8 cellular contexts compared by ENCODE assay signal in the genomic region with DNA sequence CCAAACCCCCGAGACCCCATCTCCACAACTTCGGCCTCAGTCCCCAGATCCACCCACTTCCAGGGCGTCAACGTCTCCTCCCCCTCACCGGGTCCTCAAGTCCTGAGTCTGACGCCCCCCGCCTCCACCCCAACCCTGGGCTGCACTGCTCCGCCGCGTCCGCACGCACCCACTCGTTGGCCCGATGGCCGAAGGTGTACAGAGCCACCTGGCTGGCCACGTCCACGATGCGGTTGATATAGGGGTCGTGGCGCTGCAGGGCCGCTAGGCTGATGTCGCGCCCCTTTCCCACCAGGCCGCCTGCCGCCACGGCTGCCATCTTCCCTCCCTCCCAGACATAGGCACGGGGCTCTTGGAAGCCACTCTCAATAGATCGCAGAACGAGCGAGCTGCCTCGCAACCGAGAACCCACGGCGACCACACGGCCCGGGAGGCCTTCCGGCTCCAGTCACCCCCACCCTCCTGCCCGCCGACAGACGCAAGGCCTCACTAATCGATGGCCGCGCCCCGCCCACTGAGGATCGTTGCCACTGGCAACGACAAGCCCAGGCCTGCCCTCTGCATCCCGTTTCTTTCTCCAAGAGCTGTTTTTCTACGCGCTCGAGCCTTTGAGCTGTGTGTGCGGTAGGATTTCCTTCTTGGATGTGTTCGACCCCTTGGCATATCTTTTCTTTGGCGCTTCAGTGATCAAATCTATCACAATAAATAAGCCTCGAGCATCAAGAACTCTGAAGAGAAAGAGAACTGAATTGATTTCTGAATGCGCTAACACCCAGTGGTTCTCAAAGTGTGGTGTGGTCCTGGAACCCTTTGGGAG. TPM values are rescaled to one million over a fixed set of nuclear protein-coding genes. Genes with fewer than 3 reads are reported as not detected.
DNase-seq lines count a peak whose midpoint lies in the region; ATAC-seq and TF ChIP-seq lines count a peak whose summit lies in the region.

A gene (minus strand): TSS at position 345 of the 817 bp plus-strand sequence. CDS start 26 bp downstream, at position 319.

- in situ Hi-C loops in ACHN (cut with HindIII; ENCODE audit: low pct_ligation_motif_present, low pct_unique_long_range_greater_than_20kb, low sequenced_read_pairs) (no loop called here), mammary epithelial cell (cut with MboI; ENCODE audit: low sequenced_read_pairs in 2 of 2) (no loop called here)

- TF ChIP-seq CTCF in WERI-Rb-1 (IDR thresholded peaks at IDR 0.05; ENCODE audit: low read depth, low read length): no peak
- no peak for TF ChIP-seq CTCF in mammary epithelial cell (conservative IDR thresholded peaks at IDR 0.05 in 1 of 2, IDR thresholded peaks at IDR 0.05 in 1 of 2; ENCODE audit: extremely low read depth in 1 of 2, insufficient read depth in 1 of 2, low read depth in 1 of 2, low read length in 2 of 2)

- H3K4me3 ChIP-seq in WERI-Rb-1 (ENCODE audit: low read depth, low read length) (peak within 1 kb of the TSS; percentile 97), mammary epithelial cell (replicated peaks in 1 of 3; ENCODE audit: insufficient read depth in 1 of 3, low read depth in 2 of 3, low read length in 3 of 3) (peak within 1 kb of the TSS; percentile 55 to 88 (median 71)), iPS-20b (ENCODE audit: low read length) (peak within 1 kb of the TSS; percentile 93), skin epidermis (peak within 1 kb of the TSS; percentile 72 to 96 (median 78))

- H3K4me1 ChIP-seq in mammary epithelial cell (ENCODE audit: insufficient read depth, low read length) (peaks cover 4% of the 10 kb centered on the region), iPS-20b (ENCODE audit: insufficient read depth, low read length) (peaks cover 11% of the 10 kb centered on the region)

- H3K27me3 ChIP-seq in WERI-Rb-1 (ENCODE audit: insufficient read depth, low read depth, severe bottlenecking) (no peaks in the 10 kb centered on the region), mammary epithelial cell (ENCODE audit: insufficient read depth, low read length) (no peaks in the 10 kb centered on the region), iPS-20b (ENCODE audit: insufficient read depth, low read length) (no peaks in the 10 kb centered on the region)

- CTCF ChIA-PET in mammary epithelial cell (lab: Charles Lee; ENCODE audit: low non-redundant PET): interaction anchor here (0.6 kb wide), 1 partner anchor 278 kb away, joined by 4 read pairs; no protein-coding TSS in a partner anchor

- H4K20me1 ChIP-seq in mammary epithelial cell (ENCODE audit: insufficient read depth, low read length): no peaks in the 10 kb centered on the region

- no peaks in the 10 kb centered on the region; the same call in 1 of the 2 replicates for H3K36me3 ChIP-seq in WERI-Rb-1
- H3K36me3 ChIP-seq in mammary epithelial cell (ENCODE audit: insufficient read depth, low read length): no peaks in the 10 kb centered on the region
- no peaks in the 10 kb centered on the region for H3K36me3 ChIP-seq in iPS-20b (ENCODE audit: insufficient read depth, low read depth, low read length)

- H3K4me2 ChIP-seq in mammary epithelial cell (ENCODE audit: insufficient read depth, low read depth, low read length): peak within 1 kb of the TSS; percentile 75

- peaks cover 12% of the 10 kb centered on the region for H3K79me2 ChIP-seq in mammary epithelial cell (ENCODE audit: insufficient read depth, low read length)

- peak within 1 kb of the TSS; percentile 97 for H3K27ac ChIP-seq in WERI-Rb-1
- H3K27ac ChIP-seq in mammary epithelial cell (ENCODE audit: insufficient read depth, low read depth, low read length): peak within 1 kb of the TSS; percentile 65
- peak within 1 kb of the TSS; percentile 75 for H3K27ac ChIP-seq in iPS-20b (ENCODE audit: low read length)
- H3K27ac ChIP-seq in skin epidermis: peak within 1 kb of the TSS; percentile 73 to 99 (median 93)

- WGBS in mammary epithelial cell (ENCODE audit: low coverage, missing lambda C conversion rate): 8% methylated on average over 25 of the region's 55 CpGs

- ATAC-seq in GM18868 (IDR thresholded peaks at IDR 0.05; ENCODE audit: unreplicated experiment): peak; percentile 97
- ATAC-seq in HG03135 (IDR thresholded peaks at IDR 0.05; ENCODE audit: unreplicated experiment): peak; percentile 95

- H3K9ac ChIP-seq in mammary epithelial cell (ENCODE audit: insufficient read depth, low read length) (peak within 1 kb of the TSS; percentile 70), iPS-20b (ENCODE audit: low read depth, low read length) (peak within 1 kb of the TSS; percentile 92)

- dilution Hi-C loops in mammary epithelial cell (cut with HindIII; ENCODE audit: low sequenced_read_pairs): no loop called here

- intact Hi-C loops in mammary epithelial cell (cut with micrococcal nuclease): loop anchor here (1.0 kb wide), 1 partner anchor 10 kb away; no protein-coding TSS in a partner anchor

- peak; percentile 98 for DNase-seq in ACHN
- peak; percentile 62 for DNase-seq in NCI-H2196 treated with DMSO at 0.1 percent for 48 hours (lab: John Stamatoyannopoulos, UW; ENCODE audit: unreplicated experiment)
- DNase-seq in WERI-Rb-1: peak; percentile 98
- DNase-seq in mammary epithelial cell: peak; percentile 92

- peak within 1 kb of the TSS; percentile 98 for H2AFZ ChIP-seq in mammary epithelial cell (ENCODE audit: low read depth, low read length)

- BruUV-seq in mammary epithelial cell (replicated peaks; lab: Mats Ljungman, UMichigan): no TSS peak

- H3K9me3 ChIP-seq in WERI-Rb-1 (ENCODE audit: severe bottlenecking) (peaks cover 7% of the 10 kb centered on the region), mammary epithelial cell (replicated peaks; ENCODE audit: insufficient read depth, low read length) (peaks cover 3% of the 10 kb centered on the region), iPS-20b (ENCODE audit: insufficient read depth, low read depth, low read length) (no peaks in the 10 kb centered on the region)

RNA-seq across cellular contexts. Expression of the gene that starts here (rescaled TPM):
- total RNA-seq in mammary epithelial cell: 10 to 100 TPM in 1 of 2 donors, 1 to 10 TPM in 1; 8.2 to 11.5 TPM
- polyA plus RNA-seq in mammary epithelial cell: 11.5 TPM
- 3.9 TPM for polyA minus RNA-seq in mammary epithelial cell

Comparison
In these comparisons a context has a peak if more than half of its experiments do, and no peak if none do; other contexts are left out.
1. Peak in every context shown above with its lines: DNase-seq, ATAC-seq, H3K4me3 ChIP-seq and H3K27ac ChIP-seq.